In the genomic region with DNA sequence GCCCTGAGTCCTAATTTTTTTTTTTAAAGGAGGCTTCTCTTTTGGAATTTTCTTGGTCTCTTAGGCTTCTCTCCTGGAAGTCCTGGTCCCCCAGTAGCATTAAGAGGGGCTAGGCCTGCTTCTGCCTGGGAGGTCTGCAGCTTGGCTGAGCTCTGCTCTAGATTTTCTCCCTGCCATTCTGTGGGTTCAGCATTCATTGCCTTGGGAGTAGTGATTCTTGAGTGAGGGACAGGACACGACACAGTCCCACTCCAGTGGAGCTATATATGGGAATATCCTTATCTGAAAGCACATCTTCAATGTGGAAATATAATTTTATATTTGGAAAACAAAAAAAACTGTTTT, we compare ENCODE assay signal across 9 cellular contexts. TPM values are rescaled to one million over a fixed set of nuclear protein-coding genes. Genes with fewer than 3 reads are reported as not detected.
DNase-seq lines count a peak whose midpoint lies in the region; ATAC-seq, FAIRE-seq and TF ChIP-seq lines count a peak whose summit lies in the region.
"Had no signal": no experiment of that assay in that cellular context is flagged by ENCODE, and none has a peak within 500 bp of the region (broad histone marks: within the 10 kb centered on the region; RNA-seq: fewer than 3 reads in every experiment).

No MANE protein-coding gene starts in this region.

- FAIRE-seq in keratinocyte (lab: Jason Lieb, UNC) = no peak
- no peak for FAIRE-seq in HTR-8/SVneo (lab: Jason Lieb, UNC)
- FAIRE-seq in D721Med (lab: Jason Lieb, UNC) = no peak

- DNase-seq in A673 (ENCODE audit: low spot score) (no peak), keratinocyte (ENCODE audit: low read depth, low spot score) (no peak), HTR-8/SVneo (ENCODE audit: insufficient read length, low spot score) (no peak), NCI-H146 (lab: John Stamatoyannopoulos, UW) (no peak), mucosa of descending colon (no peak), D721Med (ENCODE audit: insufficient read length, low spot score) (no peak)

- H3K4me1 ChIP-seq in A673 (ENCODE audit: insufficient read depth, low read length, poor library complexity, severe bottlenecking) = peaks cover 3% of the 10 kb centered on the region
- H3K4me1 ChIP-seq in OCI-LY1 (ENCODE audit: insufficient read depth, low read length, severe bottlenecking) = peaks cover 9% of the 10 kb centered on the region
- peaks cover 23% of the 10 kb centered on the region for H3K4me1 ChIP-seq in keratinocyte (ENCODE audit: control insufficient read depth, extremely low read depth, insufficient read depth, low read length)
- peaks cover 6% of the 10 kb centered on the region for H3K4me1 ChIP-seq in mucosa of descending colon (ENCODE audit: low read depth)

- no peaks in the 10 kb centered on the region for H3K27me3 ChIP-seq in A673 (replicated peaks; ENCODE audit: insufficient read depth, low read depth, low read length, poor library complexity)
- H3K27me3 ChIP-seq in OCI-LY1 (ENCODE audit: insufficient read depth, low read length) = no peaks in the 10 kb centered on the region
- no peaks in the 10 kb centered on the region for H3K27me3 ChIP-seq in keratinocyte (ENCODE audit: control insufficient read depth, extremely low read depth, insufficient read depth, low read length)

- H3K9me3 ChIP-seq in A673 (ENCODE audit: low read depth, low read length, poor library complexity, severe bottlenecking) (no peaks in the 10 kb centered on the region), OCI-LY1 (ENCODE audit: low read length) (no peaks in the 10 kb centered on the region), keratinocyte (ENCODE audit: control insufficient read depth, low read depth, low read length) (no peaks in the 10 kb centered on the region), mucosa of descending colon (no peaks in the 10 kb centered on the region)

- CTCF ChIA-PET in A673 (lab: Charles Lee) = interaction anchor here (0.6 to 1.3 kb wide), 4 partner anchors 9 to 478 kb away, joined by 3 to 7 read pairs (median 4); no protein-coding TSS in a partner anchor

- peak overlapping the region; percentile 86 for H3K4me2 ChIP-seq in OCI-LY1 (ENCODE audit: low read length)
- H3K4me2 ChIP-seq in keratinocyte (ENCODE audit: control insufficient read depth, extremely low read depth, insufficient read depth, low read depth, low read length) = peak overlapping the region; percentile 94

- H3K9me1 ChIP-seq in keratinocyte (ENCODE audit: control insufficient read depth, extremely low read depth, insufficient read depth, low read length) = no peaks in the 10 kb centered on the region

- no peaks in the 10 kb centered on the region for H3K9me2 ChIP-seq in OCI-LY1 (ENCODE audit: low read depth, low read length)

- H3K4me3 ChIP-seq in A673 (ENCODE audit: low read depth, low read length, poor library complexity, severe bottlenecking) (no peak overlapping the region), OCI-LY1 (ENCODE audit: low read depth, low read length, poor library complexity, severe bottlenecking) (peak overlapping the region; percentile 66), keratinocyte (ENCODE audit: control insufficient read depth in 2 of 3, extremely low read depth in 1 of 3, insufficient read depth in 2 of 3, low read depth in 1 of 3, low read length in 3 of 3) (peak overlapping the region in 1 of 3 experiments; percentile 64), mucosa of descending colon (no peak overlapping the region)

- ATAC-seq in GM18909 (IDR thresholded peaks at IDR 0.05; ENCODE audit: poor library complexity, unreplicated experiment) (peak; percentile 6), mucosa of descending colon (no peak)

- no peaks in the 10 kb centered on the region for H4K20me1 ChIP-seq in OCI-LY1 (ENCODE audit: insufficient read depth, low read length)
- no peaks in the 10 kb centered on the region for H4K20me1 ChIP-seq in keratinocyte (ENCODE audit: control insufficient read depth, extremely low read depth, insufficient read depth, low read length)

- peak; percentile 13 for TF ChIP-seq CTCF in A673 (conservative IDR thresholded peaks at IDR 0.05; ENCODE audit: low read depth, low read length)
- TF ChIP-seq CTCF in OCI-LY1 (IDR thresholded peaks at IDR 0.05; ENCODE audit: low read length) = no peak; the same call in none of the 2 replicates
- TF ChIP-seq CTCF in keratinocyte (optimal IDR thresholded peaks at IDR 0.05 in 1 of 3, IDR thresholded peaks at IDR 0.05 in 1 of 3, conservative IDR thresholded peaks at IDR 0.05 in 1 of 3; ENCODE audit: extremely low read depth in 1 of 3, insufficient read depth in 2 of 3, low read length in 3 of 3) = peak in 1 of 3 experiments; percentile 11
- no peak for TF ChIP-seq CTCF in mucosa of descending colon (IDR thresholded peaks at IDR 0.05)
- no peak for TF ChIP-seq CTCF in D721Med (IDR thresholded peaks at IDR 0.05; ENCODE audit: insufficient read depth, missing control alignments)

- POLR2A ChIA-PET in A673 (lab: Charles Lee; ENCODE audit: low non-redundant PET) = interaction anchor here (0.7 kb wide), 1 partner anchor 27 kb away, joined by 4 read pairs; no protein-coding TSS in a partner anchor

- BruUV-seq in A673 (replicated peaks; lab: Mats Ljungman, UMichigan) = no TSS peak

- no peaks in the 10 kb centered on the region for H3K79me2 ChIP-seq in OCI-LY1 (ENCODE audit: insufficient read depth, low read length)
- H3K79me2 ChIP-seq in keratinocyte (ENCODE audit: control insufficient read depth, insufficient read depth, low read length) = no peaks in the 10 kb centered on the region

- H3K36me3 ChIP-seq in A673 (ENCODE audit: insufficient read depth, low read length, poor library complexity, severe bottlenecking) (no peaks in the 10 kb centered on the region), OCI-LY1 (ENCODE audit: insufficient read depth, low read length) (no peaks in the 10 kb centered on the region), keratinocyte (ENCODE audit: control insufficient read depth in 2 of 2, extremely low read depth in 1 of 2, insufficient read depth in 2 of 2, low read length in 2 of 2) (no peaks in the 10 kb centered on the region), mucosa of descending colon (ENCODE audit: low read depth) (no peaks in the 10 kb centered on the region)

- dilution Hi-C loops in keratinocyte (cut with MboI; ENCODE audit: extremely low pct_ligation_motif_present, low sequenced_read_pairs) = no loop called here

- H2AFZ ChIP-seq in OCI-LY1 (ENCODE audit: low read length) (no peak overlapping the region), keratinocyte (ENCODE audit: control insufficient read depth, low read length) (no peak overlapping the region)

- intact Hi-C loops in A673 (cut with micrococcal nuclease; ENCODE audit: unreplicated experiment) (loop anchor here (10.0 kb wide), 1 partner anchor 177 kb away; no protein-coding TSS in a partner anchor), mucosa of descending colon (cut with DNase I, micrococcal nuclease) (no loop called here)

- H3K9ac ChIP-seq in OCI-LY1 (ENCODE audit: low read length) (no peak overlapping the region), keratinocyte (ENCODE audit: control insufficient read depth, extremely low read depth, insufficient read depth, low read length) (no peak overlapping the region)

- H3F3A ChIP-seq in OCI-LY1 (ENCODE audit: insufficient read depth, low read length) = no peaks in the 10 kb centered on the region

- H3K27ac ChIP-seq in A673 (ENCODE audit: low read depth, low read length, poor library complexity, severe bottlenecking) = no peak overlapping the region
- H3K27ac ChIP-seq in OCI-LY1 (ENCODE audit: low read depth, low read length, poor library complexity, severe bottlenecking) = no peak overlapping the region
- H3K27ac ChIP-seq in keratinocyte (ENCODE audit: control insufficient read depth, insufficient read depth, low read length) = no peak overlapping the region

RNA-seq across cellular contexts. Expression of gene IGSF22, which starts 3.7 kb away (rescaled TPM):
- total RNA-seq in A673 (2021) (not detected in 2 replicates), mucosa of descending colon (1 to 10 TPM; 1.1 to 1.5 (median 1.5) TPM)
- 0.01 to 0.05 TPM (median 0.03 TPM) in 3 replicates for polyA plus RNA-seq in keratinocyte
- 1.3 TPM for polyA plus RNA-seq in keratinocyte (2011; ENCODE audit: low read depth)
- 0.09 TPM in 2 replicates for polyA plus RNA-seq in keratinocyte (2011; cell fraction: cytosol; rRNA removed)
- 0.05 TPM in 1 of 2 replicates, not detected in the other for polyA plus RNA-seq in keratinocyte (2011; cell fraction: nucleus; rRNA removed)
- 0.03 and 3.5 TPM in 2 replicates for polyA plus RNA-seq in keratinocyte (2012; ENCODE audit: low replicate concordance)
- polyA minus RNA-seq in keratinocyte = not detected in 3 replicates
- not detected for polyA minus RNA-seq in keratinocyte (2011; cell fraction: cytosol; rRNA and poly(A)+ RNA removed)
- 0.11 TPM in 1 of 2 replicates, not detected in the other for polyA minus RNA-seq in keratinocyte (2011; cell fraction: nucleus; rRNA and poly(A)+ RNA removed)
- total RNA-seq: RPMI7951 had no signal

RNA-seq across cellular contexts. Expression of gene TMEM86A, which starts 23.7 kb away (rescaled TPM):
- total RNA-seq in A673 (2021) = 0.09 and 0.24 TPM in 2 replicates
- polyA plus RNA-seq in keratinocyte = 2.5 to 10.5 TPM (median 2.5 TPM) in 3 replicates
- polyA plus RNA-seq in keratinocyte (2011; ENCODE audit: low read depth) = 15.3 TPM
- 3.7 and 4.2 TPM in 2 replicates for polyA plus RNA-seq in keratinocyte (2011; cell fraction: cytosol; rRNA removed)
- 14.5 and 16.5 TPM in 2 replicates for polyA plus RNA-seq in keratinocyte (2011; cell fraction: nucleus; rRNA removed)
- polyA plus RNA-seq in keratinocyte (2012; ENCODE audit: low replicate concordance) = 3.4 and 38.7 TPM in 2 replicates
- 5.6 to 24.9 TPM (median 19.8 TPM) in 3 replicates for polyA minus RNA-seq in keratinocyte
- polyA minus RNA-seq in keratinocyte (2011; cell fraction: cytosol; rRNA and poly(A)+ RNA removed) = 6.5 TPM
- polyA minus RNA-seq in keratinocyte (2011; cell fraction: nucleus; rRNA and poly(A)+ RNA removed) = 20.2 and 21.9 TPM in 2 replicates
- total RNA-seq in mucosa of descending colon = 1 to 10 TPM; 1.7 to 6.0 (median 5.0) TPM
